In the genomic region with DNA sequence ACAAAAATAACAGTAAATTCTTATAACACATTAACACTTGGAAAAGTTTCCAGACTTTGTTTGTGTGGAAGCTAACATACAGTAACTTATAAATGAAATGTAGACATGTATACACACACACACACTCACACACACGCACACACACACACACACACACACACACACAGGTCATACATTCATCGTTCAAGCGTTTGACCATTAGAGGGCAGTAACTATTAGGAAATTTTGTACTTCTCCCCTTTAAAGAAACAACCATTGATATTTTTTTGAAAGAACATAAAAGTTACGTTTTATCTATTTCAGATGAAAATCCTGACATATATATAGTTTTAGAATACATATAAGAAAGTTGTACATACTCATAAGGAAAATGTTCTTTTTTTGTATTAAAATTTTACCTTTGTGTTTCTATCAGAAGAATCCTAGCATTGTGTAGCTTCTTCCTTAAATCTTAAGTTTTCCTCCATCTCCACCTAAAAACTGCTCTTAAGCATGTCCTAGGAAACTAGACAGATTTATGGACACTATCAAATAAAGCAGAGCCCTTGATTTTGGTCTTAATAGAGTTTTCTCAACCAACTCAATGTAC, we compare ENCODE assay signal across 8 cellular contexts. TPM values are rescaled to one million over a fixed set of nuclear protein-coding genes. Genes with fewer than 3 reads are reported as not detected.
DNase-seq lines count a peak whose midpoint lies in the region; ATAC-seq and TF ChIP-seq lines count a peak whose summit lies in the region.

No MANE protein-coding gene starts in this region.

- intact Hi-C loops in sigmoid colon (cut with DNase I), result no loop called here

- CTCF ChIA-PET in RWPE1 (lab: Yijun Ruan, JAX), result interaction anchor here (0.8 to 2.3 kb wide), 5 partner anchors 12 to 129 kb away, joined by 3 to 12 read pairs (median 3); no protein-coding TSS in a partner anchor

- 3 to 11% methylated on average over 4 of the region's 4 CpGs for WGBS in sigmoid colon, 2 donors

- H3K27ac ChIP-seq in RWPE1 (no peak overlapping the region), fibroblast of lung (ENCODE audit: insufficient read depth, low read length) (no peak overlapping the region), sigmoid colon (no peak overlapping the region)

- peak; percentile 64 for TF ChIP-seq CTCF in BE2C (IDR thresholded peaks at IDR 0.05; ENCODE audit: low read depth, low read length)
- TF ChIP-seq CTCF in RWPE1 (conservative IDR thresholded peaks at IDR 0.05; ENCODE audit: low read depth), result peak; percentile 59
- peak; percentile 42 to 51 for TF ChIP-seq CTCF in fibroblast of lung (conservative IDR thresholded peaks at IDR 0.05 in 1 of 2, IDR thresholded peaks at IDR 0.05 in 1 of 2; ENCODE audit: low read depth in 1 of 2, low read length in 2 of 2)
- peak in 3 of 4 experiments; percentile 12 to 15 (median 14) for TF ChIP-seq CTCF in sigmoid colon (IDR thresholded peaks at IDR 0.05)

- no peaks in the 10 kb centered on the region for H3K27me3 ChIP-seq in BE2C
- no peaks in the 10 kb centered on the region for H3K27me3 ChIP-seq in fibroblast of lung (ENCODE audit: control insufficient read depth, insufficient read depth, low read length)
- H3K27me3 ChIP-seq in sigmoid colon, result no peaks in the 10 kb centered on the region

- ATAC-seq in GM19043 (IDR thresholded peaks at IDR 0.05; ENCODE audit: low read depth, unreplicated experiment) (peak; percentile 68), HG03039 (IDR thresholded peaks at IDR 0.05; ENCODE audit: unreplicated experiment) (no peak)

- H3K4me1 ChIP-seq in BE2C (no peaks in the 10 kb centered on the region), fibroblast of lung (ENCODE audit: control insufficient read depth, extremely low read depth, insufficient read depth, low read length) (no peaks in the 10 kb centered on the region), sigmoid colon (no peaks in the 10 kb centered on the region)

- H3K9ac ChIP-seq in fibroblast of lung (ENCODE audit: insufficient read depth, low read length), result no peak overlapping the region

- no peaks in the 10 kb centered on the region for H3K9me3 ChIP-seq in BE2C
- H3K9me3 ChIP-seq in fibroblast of lung (ENCODE audit: control insufficient read depth, insufficient read depth, low read depth, low read length), result no peaks in the 10 kb centered on the region
- H3K9me3 ChIP-seq in sigmoid colon, result no peaks in the 10 kb centered on the region

- no peak overlapping the region for H3K4me2 ChIP-seq in fibroblast of lung (ENCODE audit: extremely low read depth, insufficient read depth, low read length)

- no peaks in the 10 kb centered on the region for H4K20me1 ChIP-seq in fibroblast of lung (ENCODE audit: control insufficient read depth, extremely low read depth, insufficient read depth, low read length)

- TF ChIP-seq POLR2A in sigmoid colon (IDR thresholded peaks at IDR 0.05), result no peak

- H3K4me3 ChIP-seq in BE2C (ENCODE audit: low read depth, low read length) (no peak overlapping the region), fibroblast of lung (replicated peaks in 1 of 4; ENCODE audit: control extremely low read depth in 1 of 4, insufficient read depth in 1 of 4, low read depth in 3 of 4, low read length in 4 of 4) (no peak overlapping the region), sigmoid colon (no peak overlapping the region)

- H3K79me2 ChIP-seq in fibroblast of lung (ENCODE audit: control insufficient read depth, insufficient read depth, low read length), result no peaks in the 10 kb centered on the region

- DNase-seq in BE2C (peak; percentile 14), Kasumi-1 (lab: John Stamatoyannopoulos, UW) (peak; percentile 51 to 67), RWPE1 (ENCODE audit: low spot score) (peak; percentile 24), fibroblast of lung (ENCODE audit: low read depth in 2 of 2) (peak; percentile 78 to 90), sigmoid colon (no peak)
- DNase-seq in activated CD8-positive, alpha-beta memory T cell treated with anti-CD3 and anti-CD28 coated beads, Interleukin-2, amount 50 U/mL, for 48 hours, result no peak

- TF ChIP-seq EP300 in sigmoid colon (IDR thresholded peaks at IDR 0.05), result no peak

- H3K36me3 ChIP-seq in BE2C, result no peaks in the 10 kb centered on the region
- no peaks in the 10 kb centered on the region for H3K36me3 ChIP-seq in fibroblast of lung (ENCODE audit: control insufficient read depth, insufficient read depth, low read length)
- no peaks in the 10 kb centered on the region for H3K36me3 ChIP-seq in sigmoid colon

- peak overlapping the region; percentile 41 for H2AFZ ChIP-seq in fibroblast of lung (ENCODE audit: low read length)

- POLR2A ChIA-PET in RWPE1 (lab: Yijun Ruan, JAX; ENCODE audit: low non-redundant PET), result no interaction called here

RNA-seq across cellular contexts. Expression of a gene that starts 29.0 kb away (rescaled TPM):
- polyA plus RNA-seq in BE2C (2012; ENCODE audit: insufficient read depth, insufficient read length, low read depth), result not detected
- 0.77 and 1.3 TPM in 2 replicates for total RNA-seq in fibroblast of lung
- 1.2 and 7.7 TPM in 2 replicates for polyA plus RNA-seq in fibroblast of lung
- 0.61 and 4.0 TPM in 2 replicates for polyA plus RNA-seq in fibroblast of lung (2012)
- polyA minus RNA-seq in fibroblast of lung (ENCODE audit: low replicate concordance), result 0.22 and 2.6 TPM in 2 replicates
- 1 to 10 TPM in 1 of 4 donors, under 1 TPM in 3; 0.33 to 1.9 (median 0.59) TPM for total RNA-seq in sigmoid colon
- not detected for polyA plus RNA-seq in sigmoid colon

Comparison
In these comparisons a context has a peak if more than half of its experiments do, and no peak if none do; other contexts are left out.
1. DNase-seq: peak in BE2C (single experiment), Kasumi-1 (2 of 2), RWPE1 (single experiment) and fibroblast of lung (2 of 2); none in sigmoid colon (single experiment) and activated CD8-positive, alpha-beta memory T cell treated with anti-CD3 and anti-CD28 coated beads, Interleukin-2, amount 50 U/mL, for 48 hours (single experiment).
2. CTCF ChIP-seq: peak in every context shown above with its lines; median percentile 64 in BE2C; 59 in RWPE1; 46 in fibroblast of lung; 14 in sigmoid colon.